Comparison of ENCODE assay signal across 9 cellular contexts in genomic region chr15:34754674-34755418, GRCh38. TPM values are rescaled to one million over a fixed set of nuclear protein-coding genes. Genes with fewer than 3 reads are reported as not detected.
DNase-seq lines count a peak whose midpoint lies in the region; ATAC-seq and TF ChIP-seq lines count a peak whose summit lies in the region.
"Had no signal": no experiment of that assay in that cellular context is flagged by ENCODE, and none has a peak within 500 bp of the region (broad histone marks: within the 10 kb centered on the region; RNA-seq: fewer than 3 reads in every experiment).

TSS of gene GJD2 (minus strand) at chr15:34754998. CDS start at chr15:34754488, 510 bp downstream.

- H3K27me3 Mint-ChIP-seq in WTC11 (ENCODE audit: low read depth), result peaks cover 81% of the 10 kb centered on the region

- no peak within 1 kb of the TSS for H3K27ac ChIP-seq in iPS-18a (ENCODE audit: low read length)
- H3K27ac ChIP-seq: C4-2B had no signal

- TF ChIP-seq CTCF in WTC11 (IDR thresholded peaks at IDR 0.05), result no peak

- H3K9ac ChIP-seq in iPS-18a (ENCODE audit: low read length), result no peak within 1 kb of the TSS

- CTCF ChIA-PET in WTC11 (lab: Charles Lee), result interaction anchor here (1.7 kb wide), 1 partner anchor 47 kb away, joined by 14 read pairs; no protein-coding TSS in a partner anchor

- H3K27ac Mint-ChIP-seq in WTC11, result no peak within 1 kb of the TSS
- no peak within 1 kb of the TSS for H3K27ac Mint-ChIP-seq in stimulated activated effector memory CD8-positive, alpha-beta T cell treated with anti-CD3 and anti-CD28 coated beads, Interleukin-12 subunit alpha, Interleukin-12 subunit beta, amount 100 ng/mL, for 72 hours

- H3K27me3 ChIP-seq in iPS-18a (ENCODE audit: control insufficient read depth, insufficient read depth, low read length), result peaks cover 69% of the 10 kb centered on the region

- H3K4me3 ChIP-seq in iPS-18a (ENCODE audit: low read length), result peak within 1 kb of the TSS; percentile 63

- peak; percentile 9 for DNase-seq in NCI-H510A (lab: John Stamatoyannopoulos, UW)
- DNase-seq in NCI-H510A treated with DMSO at 0.1 percent for 48 hours (lab: John Stamatoyannopoulos, UW), result no peak
- peak; percentile 66 for DNase-seq in WTC11 (ENCODE audit: low spot score)
- no peak for DNase-seq in stimulated activated effector memory CD8-positive, alpha-beta T cell treated with anti-CD3 and anti-CD28 coated beads, Interleukin-12 subunit alpha, Interleukin-12 subunit beta, amount 100 ng/mL, for 72 hours (ENCODE audit: low spot score in 2 of 2)

- H3K4me1 Mint-ChIP-seq in WTC11, result peaks cover 16% of the 10 kb centered on the region
- H3K4me1 Mint-ChIP-seq in stimulated activated effector memory CD8-positive, alpha-beta T cell treated with anti-CD3 and anti-CD28 coated beads, Interleukin-12 subunit alpha, Interleukin-12 subunit beta, amount 100 ng/mL, for 72 hours, result no peaks in the 10 kb centered on the region

- peak within 1 kb of the TSS; percentile 77 for H3K4me3 Mint-ChIP-seq in WTC11
- H3K4me3 Mint-ChIP-seq in stimulated activated effector memory CD8-positive, alpha-beta T cell treated with anti-CD3 and anti-CD28 coated beads, Interleukin-12 subunit alpha, Interleukin-12 subunit beta, amount 100 ng/mL, for 72 hours, result no peak within 1 kb of the TSS

- H3K9me3 Mint-ChIP-seq in WTC11, result no peaks in the 10 kb centered on the region
- H3K9me3 Mint-ChIP-seq in stimulated activated effector memory CD8-positive, alpha-beta T cell treated with anti-CD3 and anti-CD28 coated beads, Interleukin-12 subunit alpha, Interleukin-12 subunit beta, amount 100 ng/mL, for 72 hours, result no peaks in the 10 kb centered on the region

- no peaks in the 10 kb centered on the region for H3K36me3 Mint-ChIP-seq in WTC11
- no peaks in the 10 kb centered on the region for H3K36me3 Mint-ChIP-seq in stimulated activated effector memory CD8-positive, alpha-beta T cell treated with anti-CD3 and anti-CD28 coated beads, Interleukin-12 subunit alpha, Interleukin-12 subunit beta, amount 100 ng/mL, for 72 hours

- H3K9me3 ChIP-seq in iPS-18a (ENCODE audit: control insufficient read depth, low read depth, low read length), result no peaks in the 10 kb centered on the region

- no peaks in the 10 kb centered on the region for H3K36me3 ChIP-seq in iPS-18a (ENCODE audit: control insufficient read depth, low read depth, low read length)

- POLR2A ChIA-PET in WTC11 (lab: Charles Lee), result no interaction called here

- ATAC-seq in WTC11, result peak; percentile 71
- peak; percentile 8 for ATAC-seq in stimulated activated effector memory CD8-positive, alpha-beta T cell treated with anti-CD3 and anti-CD28 coated beads, Interleukin-12 subunit alpha, Interleukin-12 subunit beta, amount 100 ng/mL, for 72 hours
- no peak for ATAC-seq in HG02973 (IDR thresholded peaks at IDR 0.05; ENCODE audit: unreplicated experiment)
- ATAC-seq in GM19023 (IDR thresholded peaks at IDR 0.05; ENCODE audit: unreplicated experiment), result no peak
- no peak for ATAC-seq in HG03097 (IDR thresholded peaks at IDR 0.05; ENCODE audit: low FRiP score, unreplicated experiment)

- peaks cover 3% of the 10 kb centered on the region for H3K4me1 ChIP-seq in iPS-18a (ENCODE audit: control insufficient read depth, low read depth, low read length)

TF ChIP-seq in WTC11, 78 proteins besides CTCF, POLR2A, EP300 and RAD21 (continues in another document):
- peak; percentile 38; the same call in 1 of the 2 replicates for TF ChIP-seq SP1 (CRISPR knock-in tag; conservative IDR thresholded peaks at IDR 0.05)
- no peak for TF ChIP-seq JAZF1 (CRISPR knock-in tag; IDR thresholded peaks at IDR 0.05)
- TF ChIP-seq GABPB1 (CRISPR knock-in tag; IDR thresholded peaks at IDR 0.05), result no peak
- TF ChIP-seq ARID4B (CRISPR knock-in tag; IDR thresholded peaks at IDR 0.05; ENCODE audit: borderline replicate concordance), result peak; percentile 34; the same call in 1 of the 2 replicates
- TF ChIP-seq FOXP4 (CRISPR knock-in tag; IDR thresholded peaks at IDR 0.05), result no peak
- TF ChIP-seq USF2 (CRISPR knock-in tag; IDR thresholded peaks at IDR 0.05), result no peak
- no peak for TF ChIP-seq ZNF317 (CRISPR knock-in tag; IDR thresholded peaks at IDR 0.05; ENCODE audit: borderline replicate concordance, low read depth)
- TF ChIP-seq ZNF263 (CRISPR knock-in tag; IDR thresholded peaks at IDR 0.05; ENCODE audit: low read depth), result no peak
- TF ChIP-seq HMGXB4 (CRISPR knock-in tag; IDR thresholded peaks at IDR 0.05), result peak; percentile 70
- TF ChIP-seq ATF6 (CRISPR knock-in tag; IDR thresholded peaks at IDR 0.05), result no peak
- TF ChIP-seq TP53 (CRISPR knock-in tag; IDR thresholded peaks at IDR 0.05), result no peak

RNA-seq across cellular contexts. Expression of gene GJD2, which starts in this region (rescaled TPM):
- total RNA-seq in WTC11 (2021), result 0.14 to 0.22 TPM (median 0.21 TPM) in 3 replicates

Comparison
In these comparisons a context has a peak if more than half of its experiments do, and no peak if none do; other contexts are left out.
1. Peak in DNase-seq and ATAC-seq in WTC11; RNA of the gene not detected or under 1 TPM.